Comparison of ENCODE assay signal across 21 cellular contexts in the genomic region with DNA sequence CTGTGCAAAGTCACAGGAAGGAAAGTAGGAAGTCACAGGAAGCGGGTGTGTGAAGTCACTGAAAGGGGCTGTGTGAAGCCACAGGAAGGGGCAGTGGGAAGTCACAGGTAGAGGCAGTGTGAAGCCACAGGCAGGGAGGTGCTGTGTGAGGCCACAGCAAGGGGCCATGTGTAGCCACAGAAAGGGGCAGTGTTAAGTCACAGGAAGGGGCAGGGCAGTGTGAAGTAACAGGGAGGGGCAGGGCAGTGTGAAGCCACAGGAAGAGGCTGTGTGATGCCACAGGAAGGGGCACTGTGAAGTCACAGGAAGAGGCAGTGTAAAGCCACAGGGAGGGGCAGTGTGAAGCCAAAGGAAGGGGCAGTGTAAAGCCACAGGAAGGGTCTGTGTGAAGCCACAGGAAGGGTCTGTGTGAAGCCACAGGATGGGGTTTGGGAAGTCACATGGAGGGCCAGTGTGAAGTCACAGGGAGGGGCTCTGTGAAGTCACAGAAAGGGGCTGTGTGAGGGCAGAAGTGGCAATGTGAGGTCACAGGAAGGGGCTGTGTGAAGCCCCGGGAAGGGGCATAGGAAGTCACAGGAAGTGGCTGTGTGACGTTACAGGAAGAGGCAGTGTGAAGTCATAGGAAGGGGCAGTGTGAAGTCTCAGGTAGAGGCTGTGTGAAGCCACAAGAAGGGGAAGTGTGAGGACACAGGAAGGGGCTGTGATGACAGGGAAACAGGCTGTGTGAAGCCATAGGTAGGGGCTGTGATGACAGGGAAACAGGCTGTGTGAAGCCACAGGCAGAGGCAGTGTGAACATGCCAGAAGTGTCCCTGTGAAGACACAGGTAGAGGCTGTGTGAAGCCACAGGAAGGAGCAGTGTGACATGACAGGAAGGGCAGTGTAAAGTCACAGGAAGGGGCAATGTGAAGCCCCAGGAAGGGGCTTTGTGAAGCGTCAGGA. TPM values are rescaled to one million over a fixed set of nuclear protein-coding genes. Genes with fewer than 3 reads are reported as not detected.
DNase-seq lines count a peak whose midpoint lies in the region; FAIRE-seq and TF ChIP-seq lines count a peak whose summit lies in the region.
"Had no signal": no experiment of that assay in that cellular context is flagged by ENCODE, and none has a peak within 500 bp of the region (broad histone marks: within the 10 kb centered on the region; RNA-seq: fewer than 3 reads in every experiment).

No MANE protein-coding gene starts in this region.

- POLR2A ChIA-PET in activated CD4-positive, alpha-beta memory T cell treated with anti-CD3 and anti-CD28 coated beads, Interleukin-2, amount 10 ng/mL, durations not matched to agents 7 days and 5 days (lab: Charles Lee) = no interaction called here
- POLR2A ChIA-PET in activated CD4-positive, alpha-beta memory T cell treated with anti-CD3 and anti-CD28 coated beads for 36 hours (lab: Charles Lee) = no interaction called here

- peaks cover 35% of the 10 kb centered on the region for H3K9me3 ChIP-seq in neutrophil
- H3K9me3 ChIP-seq: upper lobe of right lung had no signal

- H3K36me3 Mint-ChIP-seq in activated CD4-positive, alpha-beta memory T cell treated with anti-CD3 and anti-CD28 coated beads, Interleukin-2, amount 10 ng/mL, durations not matched to agents 7 days and 5 days (ENCODE audit: low read depth) = no peaks in the 10 kb centered on the region
- H3K36me3 Mint-ChIP-seq in activated CD4-positive, alpha-beta memory T cell treated with anti-CD3 and anti-CD28 coated beads for 36 hours = no peaks in the 10 kb centered on the region
- H3K36me3 Mint-ChIP-seq: activated naive CD4-positive, alpha-beta T cell treated with anti-CD3 and anti-CD28 coated beads, Interleukin-2, amount 50 U/mL, for 24 hours had no signal

- TF ChIP-seq CTCF in HL-60 (IDR thresholded peaks at IDR 0.05; ENCODE audit: insufficient read depth, low read length) (no peak), bronchial epithelial cell (IDR thresholded peaks at IDR 0.05; ENCODE audit: insufficient read depth, low read length, severe bottlenecking) (no peak), neutrophil (IDR thresholded peaks at IDR 0.05) (no peak)

- no peak overlapping the region for H3K4me3 Mint-ChIP-seq in activated CD4-positive, alpha-beta memory T cell treated with anti-CD3 and anti-CD28 coated beads, Interleukin-2, amount 10 ng/mL, durations not matched to agents 7 days and 5 days
- H3K4me3 Mint-ChIP-seq in activated CD4-positive, alpha-beta memory T cell treated with anti-CD3 and anti-CD28 coated beads for 36 hours = no peak overlapping the region
- H3K4me3 Mint-ChIP-seq: activated CD4-positive, alpha-beta T cell treated with anti-CD3 and anti-CD28 coated beads, Interleukin-2, amount 10 ng/mL, durations not matched to agents 24 days and 14 days; activated naive CD4-positive, alpha-beta T cell treated with anti-CD3 and anti-CD28 coated beads, Interleukin-2, amount 50 U/mL, for 24 hours had no signal

- FAIRE-seq in bronchial epithelial cell (lab: Jason Lieb, UNC) = peak; percentile 93
- FAIRE-seq in GM12891 (lab: Jason Lieb, UNC) = no peak
- FAIRE-seq: endothelial cell of umbilical vein had no signal

- H3K4me3 ChIP-seq in HL-60 (replicated peaks; ENCODE audit: insufficient read depth, low read length) = no peak overlapping the region
- H3K4me3 ChIP-seq in bronchial epithelial cell (ENCODE audit: low read depth, low read length) = no peak overlapping the region
- H3K4me3 ChIP-seq in neutrophil (ENCODE audit: low read depth in 1 of 2, low read length in 1 of 2) = no peak overlapping the region
- H3K4me3 ChIP-seq: heart right ventricle, lower lobe of right lung, stomach, upper lobe of right lung had no signal

- peak; percentile 19 for DNase-seq in activated CD4-positive, alpha-beta memory T cell treated with anti-CD3 and anti-CD28 coated beads, Interleukin-2, amount 10 ng/mL, durations not matched to agents 7 days and 5 days
- DNase-seq in activated CD4-positive, alpha-beta memory T cell treated with anti-CD3 and anti-CD28 coated beads for 36 hours = no peak
- no peak for DNase-seq in HL-60 (ENCODE audit: low read depth in 1 of 2, low spot score in 1 of 2)
- DNase-seq in bronchial epithelial cell (ENCODE audit: low read depth) = no peak
- no peak for DNase-seq in SHP77 treated with DMSO at 0.1 percent for 48 hours (lab: John Stamatoyannopoulos, UW)
- no peak for DNase-seq in GM12891 (ENCODE audit: insufficient read length, low spot score)
- no peak for DNase-seq in putamen (ENCODE audit: low spot score)
- DNase-seq: activated CD4-positive, alpha-beta T cell treated with anti-CD3 and anti-CD28 coated beads, Interleukin-2, amount 10 ng/mL, durations not matched to agents 24 days and 14 days; activated T-cell treated with anti-CD3 and anti-CD28 coated beads, Interleukin-2, amount 50 U/mL, for 1 hour; cortex of kidney; heart right ventricle; lower lobe of right lung; NCI-H2029; stomach; upper lobe of right lung had no signal

- H3K36me3 ChIP-seq in bronchial epithelial cell (ENCODE audit: control insufficient read depth, insufficient read depth, low read length) (no peaks in the 10 kb centered on the region), neutrophil (no peaks in the 10 kb centered on the region)
- H3K36me3 ChIP-seq: heart right ventricle, lower lobe of right lung, stomach, upper lobe of right lung had no signal

- peaks cover 2% of the 10 kb centered on the region for H3K9me3 Mint-ChIP-seq in activated CD4-positive, alpha-beta memory T cell treated with anti-CD3 and anti-CD28 coated beads, Interleukin-2, amount 10 ng/mL, durations not matched to agents 7 days and 5 days
- peaks cover 3% of the 10 kb centered on the region for H3K9me3 Mint-ChIP-seq in activated CD4-positive, alpha-beta memory T cell treated with anti-CD3 and anti-CD28 coated beads for 36 hours
- H3K9me3 Mint-ChIP-seq: activated CD4-positive, alpha-beta T cell treated with anti-CD3 and anti-CD28 coated beads, Interleukin-2, amount 10 ng/mL, durations not matched to agents 24 days and 14 days; activated naive CD4-positive, alpha-beta T cell treated with anti-CD3 and anti-CD28 coated beads, Interleukin-2, amount 50 U/mL, for 24 hours had no signal

- H3K27ac Mint-ChIP-seq in activated CD4-positive, alpha-beta memory T cell treated with anti-CD3 and anti-CD28 coated beads, Interleukin-2, amount 10 ng/mL, durations not matched to agents 7 days and 5 days = no peak overlapping the region
- no peak overlapping the region for H3K27ac Mint-ChIP-seq in activated CD4-positive, alpha-beta memory T cell treated with anti-CD3 and anti-CD28 coated beads for 36 hours
- H3K27ac Mint-ChIP-seq: activated CD4-positive, alpha-beta T cell treated with anti-CD3 and anti-CD28 coated beads, Interleukin-2, amount 10 ng/mL, durations not matched to agents 24 days and 14 days; activated naive CD4-positive, alpha-beta T cell treated with anti-CD3 and anti-CD28 coated beads, Interleukin-2, amount 50 U/mL, for 24 hours had no signal

- no peaks in the 10 kb centered on the region for H3K4me1 Mint-ChIP-seq in activated CD4-positive, alpha-beta memory T cell treated with anti-CD3 and anti-CD28 coated beads, Interleukin-2, amount 10 ng/mL, durations not matched to agents 7 days and 5 days
- peaks cover 19% of the 10 kb centered on the region for H3K4me1 Mint-ChIP-seq in activated CD4-positive, alpha-beta memory T cell treated with anti-CD3 and anti-CD28 coated beads for 36 hours (ENCODE audit: low read depth)
- H3K4me1 Mint-ChIP-seq: activated CD4-positive, alpha-beta T cell treated with anti-CD3 and anti-CD28 coated beads, Interleukin-2, amount 10 ng/mL, durations not matched to agents 24 days and 14 days; activated naive CD4-positive, alpha-beta T cell treated with anti-CD3 and anti-CD28 coated beads, Interleukin-2, amount 50 U/mL, for 24 hours had no signal

- H3K27ac ChIP-seq in HL-60 (replicated peaks) (peak overlapping the region; percentile 43), neutrophil (peak overlapping the region; percentile 69)
- H3K27ac ChIP-seq: upper lobe of right lung had no signal

- CTCF ChIA-PET in activated CD4-positive, alpha-beta memory T cell treated with anti-CD3 and anti-CD28 coated beads, Interleukin-2, amount 10 ng/mL, durations not matched to agents 7 days and 5 days (lab: Charles Lee) = no interaction called here
- CTCF ChIA-PET in activated CD4-positive, alpha-beta memory T cell treated with anti-CD3 and anti-CD28 coated beads for 36 hours (lab: Charles Lee) = no interaction called here

- no peaks in the 10 kb centered on the region for H3K27me3 Mint-ChIP-seq in activated CD4-positive, alpha-beta memory T cell treated with anti-CD3 and anti-CD28 coated beads, Interleukin-2, amount 10 ng/mL, durations not matched to agents 7 days and 5 days
- H3K27me3 Mint-ChIP-seq in activated CD4-positive, alpha-beta memory T cell treated with anti-CD3 and anti-CD28 coated beads for 36 hours = no peaks in the 10 kb centered on the region
- H3K27me3 Mint-ChIP-seq: activated CD4-positive, alpha-beta T cell treated with anti-CD3 and anti-CD28 coated beads, Interleukin-2, amount 10 ng/mL, durations not matched to agents 24 days and 14 days; activated naive CD4-positive, alpha-beta T cell treated with anti-CD3 and anti-CD28 coated beads, Interleukin-2, amount 50 U/mL, for 24 hours had no signal

- H3K4me1 ChIP-seq in neutrophil (ENCODE audit: control insufficient read depth in 1 of 2, insufficient read depth in 1 of 2, low read depth in 1 of 2, low read length in 1 of 2) = no peaks in the 10 kb centered on the region
- H3K4me1 ChIP-seq: heart right ventricle, lower lobe of right lung, upper lobe of right lung had no signal

- no peaks in the 10 kb centered on the region for H3K27me3 ChIP-seq in HL-60 (ENCODE audit: insufficient read depth, poor library complexity, severe bottlenecking)
- H3K27me3 ChIP-seq in bronchial epithelial cell (ENCODE audit: control insufficient read depth, insufficient read depth, low read length) = no peaks in the 10 kb centered on the region
- no peaks in the 10 kb centered on the region for H3K27me3 ChIP-seq in neutrophil
- H3K27me3 ChIP-seq: heart right ventricle, stomach, upper lobe of right lung had no signal

- TF ChIP-seq POLR2A in GM12891 (IDR thresholded peaks at IDR 0.05; ENCODE audit: low read depth, low read length) = no peak

- intact Hi-C loops in activated CD4-positive, alpha-beta memory T cell treated with anti-CD3 and anti-CD28 coated beads for 36 hours (cut with micrococcal nuclease) = no loop called here

TF ChIP-seq in GM12891, 5 proteins besides CTCF, POLR2A, EP300 and RAD21:
- TF ChIP-seq POLR2AphosphoS5 (IDR thresholded peaks at IDR 0.05; ENCODE audit: low read depth, low read length) = no peak
- no peak for TF ChIP-seq POU2F2 (IDR thresholded peaks at IDR 0.05; ENCODE audit: low read depth, low read length)
- no peak for TF ChIP-seq TAF1 (IDR thresholded peaks at IDR 0.05; ENCODE audit: low read depth, low read length)
- no peak for TF ChIP-seq PAX5 (IDR thresholded peaks at IDR 0.05; ENCODE audit: insufficient read depth, low read length, severe bottlenecking)
- no peak for TF ChIP-seq SPI1 (IDR thresholded peaks at IDR 0.05; ENCODE audit: low read depth, low read length)

RNA-seq across cellular contexts. Expression of gene GASK1A, which starts 36.7 kb away (rescaled TPM):
- total RNA-seq in activated CD4-positive, alpha-beta memory T cell treated with anti-CD3 and anti-CD28 coated beads, Interleukin-2, amount 10 ng/mL, durations not matched to agents 7 days and 5 days = not detected
- total RNA-seq in activated CD4-positive, alpha-beta memory T cell treated with anti-CD3 and anti-CD28 coated beads for 36 hours = not detected
- total RNA-seq in bronchial epithelial cell = 0.77 and 1.1 TPM in 2 replicates
- polyA plus RNA-seq in GM12891 (2012; ENCODE audit: low read depth, missing spikeins) = not detected
- total RNA-seq: A172; activated CD4-positive, alpha-beta T cell treated with anti-CD3 and anti-CD28 coated beads, Interleukin-2, amount 10 ng/mL, durations not matched to agents 24 days and 14 days; endothelial cell of umbilical vein; NCI-H460; osteocyte had no signal
